ENCODE assay signal across 12 cellular contexts in the genomic region with DNA sequence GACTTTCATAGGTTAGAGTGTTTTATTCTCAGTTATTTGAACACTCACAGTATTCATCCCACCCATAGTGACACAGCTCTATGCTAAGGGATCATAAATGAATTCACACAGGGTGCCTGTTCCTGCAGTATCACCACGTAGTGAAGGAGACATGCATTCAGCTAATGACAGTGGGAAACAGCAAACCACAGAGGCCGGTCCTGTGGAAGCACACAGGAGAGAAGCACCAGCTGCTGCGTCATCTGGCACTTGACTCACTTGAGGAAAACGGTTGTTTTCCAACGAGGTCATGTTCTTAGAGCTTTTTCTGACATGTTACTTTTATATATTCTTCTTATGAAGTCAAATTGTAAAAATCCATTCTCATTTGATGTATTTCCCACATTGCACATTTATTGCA.
DNase-seq lines count a peak whose midpoint lies in the region; ATAC-seq and TF ChIP-seq lines count a peak whose summit lies in the region.
"Had no signal": no experiment of that assay in that cellular context is flagged by ENCODE, and none has a peak within 500 bp of the region (broad histone marks: within the 10 kb centered on the region; RNA-seq: fewer than 3 reads in every experiment).

No MANE protein-coding gene starts in this region.

- H3K27ac ChIP-seq in VCaP = peak overlapping the region; percentile 3; the same call in 1 of the 2 replicates
- H3K27ac ChIP-seq: thyroid gland had no signal

- no peak for TF ChIP-seq CTCF in VCaP (conservative IDR thresholded peaks at IDR 0.05)

- no peak for ATAC-seq in GM21423 (IDR thresholded peaks at IDR 0.05; ENCODE audit: unreplicated experiment)

- DNase-seq in D341Med (ENCODE audit: low spot score) (peak; percentile 65), Kasumi-1 (lab: John Stamatoyannopoulos, UW) (peak; percentile 57), kidney tubule cell (ENCODE audit: low spot score) (peak; percentile 24), activated gamma-delta T cell (lab: John Stamatoyannopoulos, UW) (no peak), T-helper 2 cell (no peak), RKO (ENCODE audit: low spot score) (no peak)
- DNase-seq: activated CD4-positive, alpha-beta memory T cell treated with anti-CD3 and anti-CD28 coated beads for 36 hours; activated naive CD4-positive, alpha-beta T cell treated with anti-CD3 and anti-CD28 coated beads, Interleukin-2, amount 50 U/mL, for 16 hours; mesendoderm; thyroid gland had no signal

Comparison
In these comparisons a context has a peak if more than half of its experiments do, and no peak if none do; other contexts are left out.
1. DNase-seq: peak in D341Med (single experiment), Kasumi-1 (2 of 2) and kidney tubule cell (single experiment); none in activated gamma-delta T cell (single experiment), T-helper 2 cell (0 of 5) and RKO (single experiment).